13 cellular contexts compared by ENCODE assay signal in genomic region chr16:82454566-82454965, GRCh38.
DNase-seq lines count a peak whose midpoint lies in the region; ATAC-seq and TF ChIP-seq lines count a peak whose summit lies in the region.
"Had no signal": no experiment of that assay in that cellular context is flagged by ENCODE, and none has a peak within 500 bp of the region (broad histone marks: within the 10 kb centered on the region; RNA-seq: fewer than 3 reads in every experiment).

No MANE protein-coding gene starts in this region.

- no peak for DNase-seq in central memory CD8-positive, alpha-beta T cell (ENCODE audit: low spot score in 2 of 2)
- DNase-seq in osteocyte (ENCODE audit: extremely low spot score, unreplicated experiment) (peak; percentile 67), NCI-H82 treated with DMSO at 0.1 percent for 48 hours (lab: John Stamatoyannopoulos, UW; ENCODE audit: unreplicated experiment) (no peak), OCI-M1 (lab: John Stamatoyannopoulos, UW) (no peak)
- DNase-seq in activated T-cell treated with anti-CD3 and anti-CD28 coated beads, Interleukin-2, amount 50 U/mL, for 72 hours = no peak
- DNase-seq: C1 segment of cervical spinal cord; Caco-2; CD4-positive, alpha-beta memory T cell; DMS153; DND-41; GOT3; HFFc6 had no signal

- peak overlapping the region; percentile 66 for H3K4me3 Mint-ChIP-seq in central memory CD8-positive, alpha-beta T cell
- H3K4me3 Mint-ChIP-seq in osteocyte (ENCODE audit: unreplicated experiment) = no peak overlapping the region
- H3K4me3 Mint-ChIP-seq in activated T-cell treated with anti-CD3 and anti-CD28 coated beads, Interleukin-2, amount 50 U/mL, for 72 hours = no peak overlapping the region
- H3K4me3 Mint-ChIP-seq: CD4-positive, alpha-beta memory T cell; HFFc6 had no signal

- no peaks in the 10 kb centered on the region for H3K9me3 Mint-ChIP-seq in central memory CD8-positive, alpha-beta T cell
- H3K9me3 Mint-ChIP-seq in osteocyte (ENCODE audit: unreplicated experiment) = no peaks in the 10 kb centered on the region
- H3K9me3 Mint-ChIP-seq in activated T-cell treated with anti-CD3 and anti-CD28 coated beads, Interleukin-2, amount 50 U/mL, for 72 hours = no peaks in the 10 kb centered on the region
- H3K9me3 Mint-ChIP-seq: HFFc6 had no signal

- peaks cover 69% of the 10 kb centered on the region for H3K4me1 Mint-ChIP-seq in central memory CD8-positive, alpha-beta T cell
- H3K4me1 Mint-ChIP-seq in osteocyte (ENCODE audit: unreplicated experiment) = no peaks in the 10 kb centered on the region
- no peaks in the 10 kb centered on the region for H3K4me1 Mint-ChIP-seq in activated T-cell treated with anti-CD3 and anti-CD28 coated beads, Interleukin-2, amount 50 U/mL, for 72 hours (ENCODE audit: low read depth)

- H3K27me3 Mint-ChIP-seq in central memory CD8-positive, alpha-beta T cell = no peaks in the 10 kb centered on the region
- H3K27me3 Mint-ChIP-seq in osteocyte (ENCODE audit: unreplicated experiment) = peaks cover 36% of the 10 kb centered on the region
- H3K27me3 Mint-ChIP-seq in activated T-cell treated with anti-CD3 and anti-CD28 coated beads, Interleukin-2, amount 50 U/mL, for 72 hours (ENCODE audit: low read depth) = no peaks in the 10 kb centered on the region
- H3K27me3 Mint-ChIP-seq: CD4-positive, alpha-beta memory T cell had no signal

- peak overlapping the region; percentile 87 for H3K27ac Mint-ChIP-seq in central memory CD8-positive, alpha-beta T cell (ENCODE audit: low read depth)
- no peak overlapping the region for H3K27ac Mint-ChIP-seq in osteocyte (ENCODE audit: unreplicated experiment)
- no peak overlapping the region for H3K27ac Mint-ChIP-seq in activated T-cell treated with anti-CD3 and anti-CD28 coated beads, Interleukin-2, amount 50 U/mL, for 72 hours
- H3K27ac Mint-ChIP-seq: HFFc6 had no signal

- TF ChIP-seq CTCF in osteocyte (IDR thresholded peaks at IDR 0.05) = no peak

- ATAC-seq in central memory CD8-positive, alpha-beta T cell (replicated peaks; ENCODE audit: extremely low read depth, poor library complexity, severe bottlenecking) = no peak
- ATAC-seq in esophagus mucosa = peak; percentile 10
- no peak for ATAC-seq in activated T-cell treated with anti-CD3 and anti-CD28 coated beads, Interleukin-2, amount 50 U/mL, for 72 hours (replicated peaks in 1 of 2)

- H3K36me3 Mint-ChIP-seq in central memory CD8-positive, alpha-beta T cell (ENCODE audit: insufficient read depth) = peaks cover 1% of the 10 kb centered on the region
- H3K36me3 Mint-ChIP-seq in osteocyte (ENCODE audit: unreplicated experiment) = no peaks in the 10 kb centered on the region
- H3K36me3 Mint-ChIP-seq in activated T-cell treated with anti-CD3 and anti-CD28 coated beads, Interleukin-2, amount 50 U/mL, for 72 hours (ENCODE audit: insufficient read depth in 2 of 2) = no peaks in the 10 kb centered on the region
- H3K36me3 Mint-ChIP-seq: CD4-positive, alpha-beta memory T cell had no signal
